In the genomic region with DNA sequence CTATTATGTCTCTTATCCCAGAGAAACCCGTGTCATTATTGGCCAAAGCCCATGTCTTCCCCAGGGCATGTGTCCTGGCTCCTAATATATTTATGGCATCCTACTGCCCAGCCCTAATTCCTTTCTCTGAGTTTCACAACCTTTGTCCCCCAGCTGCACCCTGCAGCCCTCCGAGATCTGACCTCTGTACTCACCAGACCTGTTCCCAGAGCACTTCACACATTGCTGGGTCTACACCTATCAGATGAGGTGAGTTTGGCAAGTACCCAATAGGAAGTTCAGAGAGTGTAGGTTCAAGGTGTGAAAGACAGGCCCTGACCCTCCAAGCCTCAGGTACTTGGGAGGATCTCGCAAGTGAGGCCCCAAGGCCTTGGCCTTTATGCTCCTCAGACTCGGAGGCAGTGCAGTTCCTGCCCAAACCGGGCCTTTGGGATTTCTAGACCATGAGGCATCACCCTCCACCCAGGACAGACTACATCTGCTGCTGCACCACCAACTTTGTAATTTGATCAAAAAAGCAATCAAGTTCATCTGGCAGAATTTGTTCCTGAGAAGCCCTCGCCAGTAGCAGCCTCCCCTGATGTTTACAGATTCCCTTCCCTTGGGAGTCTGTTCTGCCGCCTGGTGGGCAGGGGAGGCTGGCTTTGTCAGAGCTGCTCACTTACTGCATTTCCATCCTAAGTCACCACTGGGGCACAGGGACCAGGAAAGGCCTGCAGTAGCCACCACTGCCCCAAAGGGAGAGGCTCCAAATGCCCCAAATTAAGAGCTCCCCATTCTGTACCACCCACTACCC, we compare ENCODE assay signal across 8 cellular contexts. TPM values are rescaled to one million over a fixed set of nuclear protein-coding genes. Genes with fewer than 3 reads are reported as not detected.
DNase-seq lines count a peak whose midpoint lies in the region; FAIRE-seq and TF ChIP-seq lines count a peak whose summit lies in the region.

No MANE protein-coding gene starts in this region.

- no peak for FAIRE-seq in RCC 7860 (lab: Jason Lieb, UNC)

- H3K4me2 ChIP-seq in OCI-LY1 (ENCODE audit: low read length), result peak overlapping the region; percentile 89; the same call in 1 of the 2 replicates

- DNase-seq in Caco-2 (peak; percentile 94 to 96), endothelial cell (ENCODE audit: low spot score) (no peak), occipital lobe (lab: John Stamatoyannopoulos, UW) (peak; percentile 27), SKM-1 (lab: John Stamatoyannopoulos, UW; ENCODE audit: unreplicated experiment) (no peak), NCI-H2196 treated with DMSO at 0.1 percent for 48 hours (lab: John Stamatoyannopoulos, UW; ENCODE audit: unreplicated experiment) (no peak), RCC 7860 (ENCODE audit: low spot score) (no peak)
- no peak for DNase-seq in activated CD4-positive, alpha-beta T cell treated with anti-CD3 and anti-CD28 coated beads, Interleukin-2, amount 50 U/mL, for 4 hours

- H2AFZ ChIP-seq in OCI-LY1 (ENCODE audit: low read length), result no peak overlapping the region

- CTCF ChIA-PET in Caco-2 (lab: Charles Lee), result interaction anchor here (0.5 to 1.8 kb wide), 6 partner anchors 8 to 180 kb away, joined by 3 to 8 read pairs (median 4); no protein-coding TSS in a partner anchor

- no peaks in the 10 kb centered on the region for H3K9me2 ChIP-seq in OCI-LY1 (ENCODE audit: low read depth, low read length)

- H3K9ac ChIP-seq in OCI-LY1 (ENCODE audit: low read length), result no peak overlapping the region; the same call in 1 of the 2 replicates

- H3K27ac Mint-ChIP-seq in Caco-2 (ENCODE audit: unreplicated experiment) (peak overlapping the region; percentile 80), endothelial cell (ENCODE audit: unreplicated experiment) (no peak overlapping the region)

- H3K36me3 Mint-ChIP-seq in Caco-2 (ENCODE audit: insufficient read depth, unreplicated experiment), result peaks cover 56% of the 10 kb centered on the region
- peaks cover 24% of the 10 kb centered on the region for H3K36me3 Mint-ChIP-seq in endothelial cell (ENCODE audit: low read depth, unreplicated experiment)

- H3K4me1 Mint-ChIP-seq in Caco-2 (ENCODE audit: low read depth, unreplicated experiment) (peaks cover 27% of the 10 kb centered on the region), endothelial cell (ENCODE audit: unreplicated experiment) (peaks cover 25% of the 10 kb centered on the region)

- no peaks in the 10 kb centered on the region for H3K27me3 ChIP-seq in Caco-2 (replicated peaks; ENCODE audit: control insufficient read depth, insufficient read depth, low read length)
- no peaks in the 10 kb centered on the region for H3K27me3 ChIP-seq in OCI-LY1 (ENCODE audit: insufficient read depth, low read length)

- TF ChIP-seq CTCF in Caco-2 (IDR thresholded peaks at IDR 0.05; ENCODE audit: insufficient read depth in 1 of 2, low read depth in 1 of 2, low read length in 1 of 2, severe bottlenecking in 1 of 2, unreplicated experiment in 1 of 2) (peak in 1 of 2 experiments; percentile 42), OCI-LY1 (IDR thresholded peaks at IDR 0.05; ENCODE audit: low read length) (peak; percentile 12; the same call in 1 of the 2 replicates), endothelial cell (IDR thresholded peaks at IDR 0.05; ENCODE audit: unreplicated experiment) (no peak)

- BruUV-seq in Caco-2 (replicated peaks; lab: Mats Ljungman, UMichigan), result TSS peak; percentile 96

- no peak overlapping the region for H3K27ac ChIP-seq in OCI-LY1 (ENCODE audit: low read depth, low read length, poor library complexity, severe bottlenecking)

- no peaks in the 10 kb centered on the region for H3K79me2 ChIP-seq in OCI-LY1 (ENCODE audit: insufficient read depth, low read length)

- no peaks in the 10 kb centered on the region for H4K20me1 ChIP-seq in OCI-LY1 (ENCODE audit: insufficient read depth, low read length)

- H3K27me3 Mint-ChIP-seq in Caco-2 (ENCODE audit: insufficient read depth, unreplicated experiment) (no peaks in the 10 kb centered on the region), endothelial cell (ENCODE audit: unreplicated experiment) (peaks cover 17% of the 10 kb centered on the region)

- H3K4me3 Mint-ChIP-seq in Caco-2 (ENCODE audit: unreplicated experiment) (peak overlapping the region; percentile 69), endothelial cell (ENCODE audit: unreplicated experiment) (peak overlapping the region; percentile 81)

- H3K9me3 ChIP-seq in Caco-2 (no peaks in the 10 kb centered on the region), OCI-LY1 (ENCODE audit: low read length) (no peaks in the 10 kb centered on the region)

- H3K9me3 Mint-ChIP-seq in Caco-2 (ENCODE audit: unreplicated experiment) (no peaks in the 10 kb centered on the region), endothelial cell (ENCODE audit: unreplicated experiment) (no peaks in the 10 kb centered on the region)

- H3F3A ChIP-seq in OCI-LY1 (ENCODE audit: insufficient read depth, low read length), result peaks cover 3% of the 10 kb centered on the region; the same call in 1 of the 2 replicates

- intact Hi-C loops in Caco-2 (cut with micrococcal nuclease; ENCODE audit: unreplicated experiment), result loop anchor here (1.0 to 10.0 kb wide), 2 partner anchors 23 to 87 kb away; a partner anchor contains a TSS

- H3K36me3 ChIP-seq in Caco-2 (ENCODE audit: control insufficient read depth, insufficient read depth, low read length) (peaks cover 8% of the 10 kb centered on the region; the same call in 1 of the 2 replicates), OCI-LY1 (ENCODE audit: insufficient read depth, low read length) (no peaks in the 10 kb centered on the region)

- POLR2A ChIA-PET in Caco-2 (lab: Charles Lee), result interaction anchor here (1.1 kb wide), 1 partner anchor 21 kb away, joined by 3 read pairs; no protein-coding TSS in a partner anchor

- H3K4me1 ChIP-seq in Caco-2 (peaks cover 51% of the 10 kb centered on the region), OCI-LY1 (ENCODE audit: insufficient read depth, low read length, severe bottlenecking) (peaks cover 20% of the 10 kb centered on the region)

- H3K4me3 ChIP-seq in Caco-2 (ENCODE audit: low read depth, low read length) (peak overlapping the region; percentile 83), OCI-LY1 (ENCODE audit: low read depth, low read length, poor library complexity, severe bottlenecking) (no peak overlapping the region)

RNA-seq across cellular contexts. Expression of a gene that starts 2.2 kb away (rescaled TPM):
- 78.0 and 78.8 TPM in 2 replicates for total RNA-seq in Caco-2 (2022)
- 27.7 TPM for total RNA-seq in endothelial cell (ENCODE audit: unreplicated experiment)
- 64.1 TPM for total RNA-seq in occipital lobe

RNA-seq across cellular contexts. Expression of a gene that starts 38.8 kb away (rescaled TPM):
- total RNA-seq in Caco-2 (2022), result 1.2 and 1.8 TPM in 2 replicates
- total RNA-seq in endothelial cell (ENCODE audit: unreplicated experiment), result 19.5 TPM
- total RNA-seq in occipital lobe, result 0.94 TPM

Comparison
In these comparisons a context has a peak if more than half of its experiments do, and no peak if none do; other contexts are left out.
1. DNase-seq: peak in Caco-2 (2 of 2) and occipital lobe (single experiment); none in endothelial cell (single experiment), SKM-1 (single experiment), NCI-H2196 treated with DMSO at 0.1 percent for 48 hours (single experiment), activated CD4-positive, alpha-beta T cell treated with anti-CD3 and anti-CD28 coated beads, Interleukin-2, amount 50 U/mL, for 4 hours (0 of 2) and RCC 7860 (single experiment).